1 cellular context compared by ENCODE assay signal in the genomic region with DNA sequence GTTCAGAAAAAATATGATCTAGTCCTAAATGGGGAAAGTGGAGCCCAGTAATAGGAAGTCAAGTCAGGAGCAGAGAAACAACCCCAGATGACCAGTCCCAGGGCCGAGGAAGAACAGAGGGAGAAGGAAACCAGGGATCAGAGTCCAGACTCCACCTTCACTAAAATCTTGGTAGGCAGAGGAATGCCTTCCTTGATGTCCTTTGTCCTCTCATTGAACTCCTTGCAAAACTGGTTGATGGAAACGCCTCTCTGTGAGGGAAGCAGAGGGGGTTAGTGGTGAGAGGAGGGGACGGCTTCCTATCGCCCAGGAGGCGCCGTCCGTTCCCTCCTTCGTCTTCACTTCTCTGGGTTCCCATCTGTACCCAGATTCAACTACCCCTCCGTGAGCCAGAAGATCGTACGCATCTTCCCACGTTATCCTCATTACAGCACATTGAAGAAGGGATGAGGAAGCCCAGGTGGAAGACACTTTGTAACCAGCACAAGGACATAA.
TF ChIP-seq lines count a peak whose summit lies in the region.

No MANE protein-coding gene starts in this region.

TF ChIP-seq in IMR-90, 13 proteins besides CTCF, POLR2A, EP300 and RAD21 (continued from another document):
- no peak for TF ChIP-seq ELK1 (IDR thresholded peaks at IDR 0.05; ENCODE audit: borderline replicate concordance, low read depth, low read length)
- TF ChIP-seq MAZ (IDR thresholded peaks at IDR 0.05; ENCODE audit: borderline replicate concordance, low read depth, low read length): no peak
- no peak for TF ChIP-seq NFE2L2 (IDR thresholded peaks at IDR 0.05; ENCODE audit: low read depth, low read length)
- no peak for TF ChIP-seq MAFK (IDR thresholded peaks at IDR 0.05; ENCODE audit: low read depth, low read length)
